ENCODE assay signal across 8 cellular contexts in the genomic region with DNA sequence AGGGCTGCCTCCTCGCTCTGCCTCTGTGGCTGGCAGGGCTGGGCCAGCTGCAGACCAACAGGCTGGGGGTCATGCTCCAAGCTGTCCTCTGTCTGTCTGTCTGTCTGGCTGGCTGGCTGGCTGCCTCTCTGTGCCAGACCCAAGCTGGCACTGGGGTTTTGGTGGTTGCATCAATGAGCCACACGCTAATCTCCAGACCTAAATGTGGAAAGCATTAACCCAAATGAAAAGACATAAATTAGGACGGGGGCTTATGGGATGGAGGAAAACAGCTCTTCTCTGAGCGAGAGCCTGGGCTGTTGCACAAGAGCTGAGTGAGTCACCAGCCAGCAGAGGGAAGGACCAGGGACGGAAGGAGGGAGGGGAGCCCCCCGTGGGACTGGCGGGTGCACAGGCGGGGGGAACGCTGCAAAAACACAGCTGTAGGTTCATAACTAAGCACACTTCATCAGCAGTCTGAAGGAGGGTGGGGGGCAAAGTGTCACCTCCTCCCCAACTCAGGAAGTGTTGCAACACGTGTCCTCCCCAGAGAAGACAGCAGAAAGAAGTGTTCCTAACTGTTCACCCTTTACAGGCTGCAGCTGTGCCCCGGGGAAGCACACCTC.
DNase-seq lines count a peak whose midpoint lies in the region; ATAC-seq, FAIRE-seq and TF ChIP-seq lines count a peak whose summit lies in the region.

No MANE protein-coding gene starts in this region.

- peak overlapping the region; percentile 58 to 90 (median 80) for H3K4me3 Mint-ChIP-seq in CD8-positive, alpha-beta memory T cell

- TF ChIP-seq CTCF in SK-N-SH (IDR thresholded peaks at IDR 0.05) = no peak

- FAIRE-seq in small intestine (lab: Jason Lieb, UNC) = no peak

- POLR2A ChIA-PET in CD8-positive, alpha-beta memory T cell (lab: Charles Lee) = interaction anchor here (0.6 to 1.0 kb wide), 2 partner anchors 16 to 49 kb away, joined by 3 read pairs; no protein-coding TSS in a partner anchor
- POLR2A ChIA-PET in SK-N-SH (lab: Yijun Ruan, JAX) = no interaction called here

- TF ChIP-seq RAD21 in SK-N-SH (IDR thresholded peaks at IDR 0.05; ENCODE audit: low read length) = peak; percentile 32

- WGBS in SK-N-SH (ENCODE audit: low lambda C conversion rate) = 0% methylated on average over 8 of the region's 11 CpGs
- WGBS in small intestine, 3 donors = 3 to 7% (median 6%) methylated on average over 10 to 11 of the region's 11 CpGs

- ATAC-seq in HG02852 (IDR thresholded peaks at IDR 0.05; ENCODE audit: unreplicated experiment) (peak; percentile 51), HG03039 (IDR thresholded peaks at IDR 0.05; ENCODE audit: unreplicated experiment) (no peak)

- TF ChIP-seq EP300 in SK-N-SH (IDR thresholded peaks at IDR 0.05; ENCODE audit: borderline replicate concordance in 1 of 2, low read depth in 1 of 2, low read length in 1 of 2) = peak in 1 of 2 experiments; percentile 73; a peak in 2 of 4 replicates

- no peaks in the 10 kb centered on the region for H4K20me1 ChIP-seq in SK-N-SH (ENCODE audit: insufficient read depth)

- H3K4me3 ChIP-seq in CD8-positive, alpha-beta memory T cell (ENCODE audit: low read length) = peak overlapping the region; percentile 47
- H3K4me3 ChIP-seq in SK-N-SH (ENCODE audit: low read depth in 2 of 2, low read length in 1 of 2) (peak overlapping the region; percentile 3 to 34; a peak in 2 of 4 replicates), small intestine (ENCODE audit: low read depth in 1 of 2, low read length in 2 of 2) (no peak overlapping the region)

- H2AFZ ChIP-seq in SK-N-SH (ENCODE audit: low read depth) = peak overlapping the region; percentile 75

- H3K36me3 Mint-ChIP-seq in CD8-positive, alpha-beta memory T cell = no peaks in the 10 kb centered on the region

- peaks cover 71% of the 10 kb centered on the region for H3K4me1 ChIP-seq in CD8-positive, alpha-beta memory T cell (ENCODE audit: insufficient read depth, low read length)
- peaks cover 0 to 16% of the 10 kb centered on the region in 2 experiments; a peak in 2 of 4 replicates for H3K4me1 ChIP-seq in SK-N-SH (ENCODE audit: control insufficient read depth in 1 of 2, insufficient read depth in 2 of 2, low read depth in 1 of 2, low read length in 1 of 2)
- H3K4me1 ChIP-seq in small intestine (ENCODE audit: control insufficient read depth in 2 of 2, insufficient read depth in 1 of 2, low read depth in 1 of 2, low read length in 1 of 2) = peaks cover 0 to 7% of the 10 kb centered on the region in 2 donors

- H3F3A ChIP-seq in SK-N-SH (replicated peaks; ENCODE audit: insufficient read depth) = no peaks in the 10 kb centered on the region

- peak overlapping the region; percentile 77; the same call in 1 of the 2 replicates for H3K4me2 ChIP-seq in SK-N-SH

- peak overlapping the region; percentile 86 to 100 (median 98) for H3K27ac Mint-ChIP-seq in CD8-positive, alpha-beta memory T cell

- peaks cover 77 to 86% (median 81%) of the 10 kb centered on the region in 3 donors for H3K4me1 Mint-ChIP-seq in CD8-positive, alpha-beta memory T cell

- H3K27me3 ChIP-seq in CD8-positive, alpha-beta memory T cell (ENCODE audit: insufficient read depth, low read length, poor library complexity, severe bottlenecking) = no peaks in the 10 kb centered on the region
- peaks cover 5% of the 10 kb centered on the region; the same call in 1 of the 2 replicates for H3K27me3 ChIP-seq in SK-N-SH (ENCODE audit: insufficient read depth)
- no peaks in the 10 kb centered on the region for H3K27me3 ChIP-seq in small intestine (ENCODE audit: control insufficient read depth in 2 of 2, insufficient read depth in 2 of 2, low read length in 2 of 2)

- H3K9ac ChIP-seq in SK-N-SH = peak overlapping the region; percentile 34; the same call in 1 of the 2 replicates

- H3K9me2 ChIP-seq in SK-N-SH = no peaks in the 10 kb centered on the region

- H3K9me3 Mint-ChIP-seq in CD8-positive, alpha-beta memory T cell = peaks cover 0 to 1% (median 0%) of the 10 kb centered on the region in 5 donors

- H3K36me3 ChIP-seq in CD8-positive, alpha-beta memory T cell (ENCODE audit: insufficient read depth, low read length) = no peaks in the 10 kb centered on the region
- H3K36me3 ChIP-seq in SK-N-SH (replicated peaks in 1 of 2; ENCODE audit: control insufficient read depth in 1 of 2, insufficient read depth in 2 of 2, low read length in 1 of 2) (no peaks in the 10 kb centered on the region), small intestine (ENCODE audit: control insufficient read depth in 2 of 2, insufficient read depth in 2 of 2, low read length in 2 of 2) (no peaks in the 10 kb centered on the region)

- peak; percentile 65 to 92 (median 76) for DNase-seq in CD8-positive, alpha-beta memory T cell
- DNase-seq in SK-N-SH (peak; percentile 75), amygdala (lab: John Stamatoyannopoulos, UW) (peak in 49 of 56 donors; percentile 20 to 83 (median 65)), hypothalamus (lab: John Stamatoyannopoulos, UW) (peak in 45 of 51 donors; percentile 15 to 89 (median 61)), small intestine (peak; percentile 20), NCI-H345 treated with DMSO at 0.1 percent for 48 hours (lab: John Stamatoyannopoulos, UW; ENCODE audit: unreplicated experiment) (no peak)

- CTCF ChIA-PET in CD8-positive, alpha-beta memory T cell (lab: Charles Lee) = interaction anchor here (1.0 kb wide), 1 partner anchor 127 kb away, joined by 3 read pairs; no protein-coding TSS in a partner anchor
- CTCF ChIA-PET in SK-N-SH (lab: Yijun Ruan, JAX) = interaction anchor here (0.6 kb wide), 1 partner anchor 37 kb away, joined by 4 read pairs; no protein-coding TSS in a partner anchor

- no peaks in the 10 kb centered on the region for H3K9me3 ChIP-seq in CD8-positive, alpha-beta memory T cell (ENCODE audit: low read length)
- H3K9me3 ChIP-seq in SK-N-SH (no peaks in the 10 kb centered on the region), small intestine (ENCODE audit: control insufficient read depth, low read depth) (no peaks in the 10 kb centered on the region)

- peak overlapping the region; percentile 94 for H3K27ac ChIP-seq in CD8-positive, alpha-beta memory T cell (ENCODE audit: low read depth, low read length)
- H3K27ac ChIP-seq in SK-N-SH (ENCODE audit: low read depth in 2 of 2, low read length in 1 of 2) (peak overlapping the region; percentile 82 to 85), small intestine (ENCODE audit: low read depth in 1 of 2, low read length in 1 of 2) (peak overlapping the region in 1 of 2 donors; percentile 86)

- H3K27me3 Mint-ChIP-seq in CD8-positive, alpha-beta memory T cell = peaks cover 0 to 10% of the 10 kb centered on the region in 2 donors

- no peaks in the 10 kb centered on the region for H3K79me2 ChIP-seq in SK-N-SH (ENCODE audit: insufficient read depth)

TF ChIP-seq in SK-N-SH, 30 proteins besides CTCF, POLR2A, EP300 and RAD21 (continues in another document):
- no peak for TF ChIP-seq RCOR1 (IDR thresholded peaks at IDR 0.05; ENCODE audit: low read length)
- no peak for TF ChIP-seq POLR2AphosphoS5 (IDR thresholded peaks at IDR 0.05; ENCODE audit: low read depth, low read length)
- TF ChIP-seq CHD2 (IDR thresholded peaks at IDR 0.05; ENCODE audit: low read length, partially characterized antibody) = peak; percentile 13
- TF ChIP-seq NFIC (IDR thresholded peaks at IDR 0.05; ENCODE audit: borderline replicate concordance) = no peak
- no peak for TF ChIP-seq MAX (IDR thresholded peaks at IDR 0.05; ENCODE audit: low read depth)
- no peak for TF ChIP-seq MEF2A (IDR thresholded peaks at IDR 0.05; ENCODE audit: borderline replicate concordance, low read depth)
- peak; percentile 62; the same call in 1 of the 2 replicates for TF ChIP-seq FOXJ3 (CRISPR knock-in tag; IDR thresholded peaks at IDR 0.05)
- TF ChIP-seq GABPA (IDR thresholded peaks at IDR 0.05; ENCODE audit: low read depth) = no peak
- no peak for TF ChIP-seq ELF1 (IDR thresholded peaks at IDR 0.05)
- no peak for TF ChIP-seq TEAD4 (IDR thresholded peaks at IDR 0.05; ENCODE audit: borderline replicate concordance, insufficient read depth)
- no peak for TF ChIP-seq RXRA (IDR thresholded peaks at IDR 0.05; ENCODE audit: borderline replicate concordance, low read depth)
- no peak for TF ChIP-seq REST (IDR thresholded peaks at IDR 0.05; ENCODE audit: low read depth, low read length)
- TF ChIP-seq FOSL2 (IDR thresholded peaks at IDR 0.05; ENCODE audit: borderline replicate concordance, low read depth) = peak; percentile 12; the same call in 1 of the 2 replicates
- peak; percentile 37; the same call in 1 of the 2 replicates for TF ChIP-seq GATA2 (CRISPR knock-in tag; IDR thresholded peaks at IDR 0.05)

Comparison
In these comparisons a context has a peak if more than half of its experiments do, and no peak if none do; other contexts are left out.
1. H3K4me3 ChIP-seq: peak in CD8-positive, alpha-beta memory T cell (single experiment) and SK-N-SH (2 of 2); none in small intestine (0 of 2).